ENCODE assay signal across 18 cellular contexts in genomic region chr10:88270061-88270808, GRCh38.
DNase-seq lines count a peak whose midpoint lies in the region; ATAC-seq and TF ChIP-seq lines count a peak whose summit lies in the region.
"Had no signal": no experiment of that assay in that cellular context is flagged by ENCODE, and none has a peak within 500 bp of the region (broad histone marks: within the 10 kb centered on the region; RNA-seq: fewer than 3 reads in every experiment).

No MANE protein-coding gene starts in this region.

- ATAC-seq in natural killer cell treated with Interleukin-12 subunit alpha and Interleukin-12 subunit beta and Interleukin-15 and Interleukin-18, amount 100 ng/mL, for 72 hours = no peak
- no peak for ATAC-seq in natural killer cell
- no peak for ATAC-seq in HG02642 (IDR thresholded peaks at IDR 0.05; ENCODE audit: poor library complexity, unreplicated experiment)
- ATAC-seq: body of pancreas, left lobe of liver had no signal

- WGBS in thyroid gland, 2 donors = 55 to 65% methylated on average over 9 of the region's 9 CpGs
- 94 to 97% methylated on average over 9 of the region's 9 CpGs for whole genome bisulfite sequencing in testis, 2 donors

- H3K4me3 ChIP-seq in MM.1S (ENCODE audit: low read length) (peak overlapping the region; percentile 50), thyroid gland (replicated peaks in 1 of 3) (no peak overlapping the region), testis (no peak overlapping the region)
- H3K4me3 ChIP-seq: body of pancreas, tibial artery had no signal

- H3K4me2 ChIP-seq in MM.1S (ENCODE audit: low read depth, low read length) = peak overlapping the region; percentile 88

- H3K27me3 ChIP-seq in MM.1S (replicated peaks; ENCODE audit: insufficient read depth, low read length) = no peaks in the 10 kb centered on the region
- no peaks in the 10 kb centered on the region for H3K27me3 ChIP-seq in thyroid gland
- no peaks in the 10 kb centered on the region for H3K27me3 ChIP-seq in testis
- H3K27me3 ChIP-seq: body of pancreas, tibial artery had no signal

- H3K4me1 ChIP-seq in MM.1S (ENCODE audit: low read length) (peaks cover 55% of the 10 kb centered on the region), thyroid gland (peaks cover 0 to 14% of the 10 kb centered on the region in 2 donors), testis (no peaks in the 10 kb centered on the region)
- H3K4me1 ChIP-seq: parathyroid adenoma had no signal

- intact Hi-C loops in natural killer cell (cut with micrococcal nuclease) = no loop called here
- intact Hi-C loops in dendritic cell treated with granulocyte-macrophage colony-stimulating factor and Interleukin-4, amounts not matched to agents 40 ng/mL and 50 ng/mL, for 4 days (cut with micrococcal nuclease) = loop anchor here (2.0 to 10.0 kb wide), 3 partner anchors 115 to 203 kb away; no protein-coding TSS in a partner anchor
- intact Hi-C loops in thyroid gland (cut with DNase I) = no loop called here
- intact Hi-C loops in testis (cut with DNase I; ENCODE audit: low total_unique reads) = no loop called here

- peaks cover 16 to 44% of the 10 kb centered on the region in 2 donors for H3K4me1 Mint-ChIP-seq in natural killer cell treated with Interleukin-12 subunit alpha and Interleukin-12 subunit beta and Interleukin-15 and Interleukin-18, amount 100 ng/mL, for 72 hours (ENCODE audit: low read depth in 2 of 2)
- peaks cover 16 to 19% of the 10 kb centered on the region in 2 donors for H3K4me1 Mint-ChIP-seq in natural killer cell
- peaks cover 70% of the 10 kb centered on the region for H3K4me1 Mint-ChIP-seq in dendritic cell treated with granulocyte-macrophage colony-stimulating factor and Interleukin-4, amounts not matched to agents 40 ng/mL and 50 ng/mL, for 4 days (ENCODE audit: low read depth)

- H3K9ac ChIP-seq in MM.1S (ENCODE audit: low read length) = peak overlapping the region; percentile 75
- H3K9ac ChIP-seq: parathyroid adenoma had no signal

- no peak for DNase-seq in natural killer cell treated with Interleukin-12 subunit alpha and Interleukin-12 subunit beta and Interleukin-15 and Interleukin-18, amount 100 ng/mL, for 72 hours (ENCODE audit: low spot score)
- DNase-seq in natural killer cell = no peak
- DNase-seq in MM.1S = peak; percentile 25
- peak; percentile 50 to 51 for DNase-seq in thyroid gland
- DNase-seq in testis = no peak
- DNase-seq in AG20443 (ENCODE audit: low spot score) = no peak
- DNase-seq: activated gamma-delta T cell; AML-193; dermis blood vessel endothelial cell; NCI-H2227 treated with DMSO at 0.1 percent for 48 hours; NK-92 treated with Interleukin-12 subunit alpha and Interleukin-12 subunit beta, amount 100 ng/mL, for 24 hours; tibial artery had no signal

- H3F3A ChIP-seq in MM.1S (ENCODE audit: insufficient read depth, low read length) = peaks cover 39% of the 10 kb centered on the region

- H3K27ac ChIP-seq in MM.1S (ENCODE audit: low read length) (peak overlapping the region; percentile 99), thyroid gland (no peak overlapping the region), testis (no peak overlapping the region)
- H3K27ac ChIP-seq: body of pancreas, parathyroid adenoma, tibial artery, VCaP had no signal

- no peak for TF ChIP-seq CTCF in natural killer cell (IDR thresholded peaks at IDR 0.05)
- TF ChIP-seq CTCF in MM.1S (IDR thresholded peaks at IDR 0.05; ENCODE audit: low read length) = no peak
- no peak for TF ChIP-seq CTCF in thyroid gland (IDR thresholded peaks at IDR 0.05)
- no peak for TF ChIP-seq CTCF in testis (IDR thresholded peaks at IDR 0.05)

- H3K36me3 Mint-ChIP-seq in natural killer cell treated with Interleukin-12 subunit alpha and Interleukin-12 subunit beta and Interleukin-15 and Interleukin-18, amount 100 ng/mL, for 72 hours = no peaks in the 10 kb centered on the region
- H3K36me3 Mint-ChIP-seq in natural killer cell = no peaks in the 10 kb centered on the region
- no peaks in the 10 kb centered on the region for H3K36me3 Mint-ChIP-seq in dendritic cell treated with granulocyte-macrophage colony-stimulating factor and Interleukin-4, amounts not matched to agents 40 ng/mL and 50 ng/mL, for 4 days (ENCODE audit: low read depth)

- H3K36me3 ChIP-seq in MM.1S (replicated peaks; ENCODE audit: insufficient read depth, low read length) = no peaks in the 10 kb centered on the region
- H3K36me3 ChIP-seq in thyroid gland = no peaks in the 10 kb centered on the region
- H3K36me3 ChIP-seq in testis (ENCODE audit: low read depth, missing control alignments) = no peaks in the 10 kb centered on the region
- H3K36me3 ChIP-seq: tibial artery had no signal

- H3K79me2 ChIP-seq in MM.1S (ENCODE audit: low read length) = no peaks in the 10 kb centered on the region
- H3K79me2 ChIP-seq: parathyroid adenoma had no signal

- H3K9me3 ChIP-seq in MM.1S (replicated peaks; ENCODE audit: insufficient read depth, low read length) = no peaks in the 10 kb centered on the region
- no peaks in the 10 kb centered on the region for H3K9me3 ChIP-seq in thyroid gland
- H3K9me3 ChIP-seq in testis = no peaks in the 10 kb centered on the region
- H3K9me3 ChIP-seq: body of pancreas, tibial artery had no signal

- peaks cover 0 to 6% of the 10 kb centered on the region in 2 donors for H3K27me3 Mint-ChIP-seq in natural killer cell treated with Interleukin-12 subunit alpha and Interleukin-12 subunit beta and Interleukin-15 and Interleukin-18, amount 100 ng/mL, for 72 hours
- H3K27me3 Mint-ChIP-seq in natural killer cell (ENCODE audit: low read depth in 2 of 2) = peaks cover 0 to 8% of the 10 kb centered on the region in 2 donors
- no peaks in the 10 kb centered on the region for H3K27me3 Mint-ChIP-seq in dendritic cell treated with granulocyte-macrophage colony-stimulating factor and Interleukin-4, amounts not matched to agents 40 ng/mL and 50 ng/mL, for 4 days

- H3K9me2 ChIP-seq in MM.1S (replicated peaks; ENCODE audit: insufficient read depth, low read length) = no peaks in the 10 kb centered on the region

- H2AFZ ChIP-seq in MM.1S (ENCODE audit: low read length) = peak overlapping the region; percentile 55
- H2AFZ ChIP-seq: parathyroid adenoma had no signal

- H3K9me3 Mint-ChIP-seq in natural killer cell treated with Interleukin-12 subunit alpha and Interleukin-12 subunit beta and Interleukin-15 and Interleukin-18, amount 100 ng/mL, for 72 hours = no peaks in the 10 kb centered on the region
- no peaks in the 10 kb centered on the region for H3K9me3 Mint-ChIP-seq in natural killer cell
- peaks cover 15% of the 10 kb centered on the region for H3K9me3 Mint-ChIP-seq in dendritic cell treated with granulocyte-macrophage colony-stimulating factor and Interleukin-4, amounts not matched to agents 40 ng/mL and 50 ng/mL, for 4 days

- H3K27ac Mint-ChIP-seq in natural killer cell treated with Interleukin-12 subunit alpha and Interleukin-12 subunit beta and Interleukin-15 and Interleukin-18, amount 100 ng/mL, for 72 hours = peak overlapping the region; percentile 72 to 85
- peak overlapping the region in 1 of 2 donors; percentile 70 for H3K27ac Mint-ChIP-seq in natural killer cell
- H3K27ac Mint-ChIP-seq in dendritic cell treated with granulocyte-macrophage colony-stimulating factor and Interleukin-4, amounts not matched to agents 40 ng/mL and 50 ng/mL, for 4 days = peak overlapping the region; percentile 98

- peak overlapping the region; percentile 72 for H3K4me3 Mint-ChIP-seq in natural killer cell treated with Interleukin-12 subunit alpha and Interleukin-12 subunit beta and Interleukin-15 and Interleukin-18, amount 100 ng/mL, for 72 hours
- H3K4me3 Mint-ChIP-seq in natural killer cell = no peak overlapping the region
- H3K4me3 Mint-ChIP-seq in dendritic cell treated with granulocyte-macrophage colony-stimulating factor and Interleukin-4, amounts not matched to agents 40 ng/mL and 50 ng/mL, for 4 days = no peak overlapping the region

- no peak for TF ChIP-seq POLR2A in thyroid gland (IDR thresholded peaks at IDR 0.05)
- no peak for TF ChIP-seq POLR2A in testis (IDR thresholded peaks at IDR 0.05)

- no peaks in the 10 kb centered on the region for H4K20me1 ChIP-seq in MM.1S (ENCODE audit: insufficient read depth, low read length)

Comparison
In these comparisons a context has a peak if more than half of its experiments do, and no peak if none do; other contexts are left out.
1. DNase-seq: peak in MM.1S (single experiment) and thyroid gland (2 of 2); none in natural killer cell treated with Interleukin-12 subunit alpha and Interleukin-12 subunit beta and Interleukin-15 and Interleukin-18, amount 100 ng/mL, for 72 hours (single experiment), natural killer cell (single experiment), testis (single experiment) and AG20443 (single experiment).